14 cellular contexts compared by ENCODE assay signal in genomic region chr6:167668754-167669552, GRCh38.
"Had no signal": no experiment of that assay in that cellular context is flagged by ENCODE, and none has a peak within 500 bp of the region (broad histone marks: within the 10 kb centered on the region; RNA-seq: fewer than 3 reads in every experiment).

No MANE protein-coding gene starts in this region.

- H3K4me3 ChIP-seq: breast epithelium, coronary artery, left lung, testis, upper lobe of left lung had no signal

- H3K27ac ChIP-seq: breast epithelium, coronary artery, left lung, upper lobe of left lung had no signal

- H3K9me3 ChIP-seq: breast epithelium, testis, upper lobe of left lung had no signal

- H3K4me1 ChIP-seq: breast epithelium, left lung, upper lobe of left lung had no signal

- ATAC-seq: left lung; stimulated activated effector memory CD8-positive, alpha-beta T cell treated with anti-CD3 and anti-CD28 coated beads, Interleukin-12 subunit alpha, Interleukin-12 subunit beta, amount 100 ng/mL, for 72 hours; stimulated activated naive CD8-positive, alpha-beta T cell treated with anti-CD3 and anti-CD28 coated beads, Interleukin-15, amount 100 ng/mL, for 72 hours; WTC11 had no signal

- H3K27me3 ChIP-seq: breast epithelium, left lung, testis, upper lobe of left lung had no signal

- H3K36me3 ChIP-seq: breast epithelium, left lung, upper lobe of left lung had no signal

- DNase-seq: activated gamma-delta T cell treated with Interleukin-2 at 50 U/mL for 16 hours; activated T-cell treated with anti-CD3 and anti-CD28 coated beads, Interleukin-2, amount 50 U/mL, for 1 hour; endodermal cell; immature natural killer cell; left lung; stimulated activated CD4-positive, alpha-beta T cell treated with anti-CD3 and anti-CD28 coated beads, Interleukin-1b, Interleukin-23, amount 100 ng/mL, for 48 hours; stimulated activated naive CD8-positive, alpha-beta T cell treated with anti-CD3 and anti-CD28 coated beads, Interleukin-15, amount 100 ng/mL, for 72 hours; T1000 had no signal
